8 cellular contexts compared by ENCODE assay signal in the genomic region with DNA sequence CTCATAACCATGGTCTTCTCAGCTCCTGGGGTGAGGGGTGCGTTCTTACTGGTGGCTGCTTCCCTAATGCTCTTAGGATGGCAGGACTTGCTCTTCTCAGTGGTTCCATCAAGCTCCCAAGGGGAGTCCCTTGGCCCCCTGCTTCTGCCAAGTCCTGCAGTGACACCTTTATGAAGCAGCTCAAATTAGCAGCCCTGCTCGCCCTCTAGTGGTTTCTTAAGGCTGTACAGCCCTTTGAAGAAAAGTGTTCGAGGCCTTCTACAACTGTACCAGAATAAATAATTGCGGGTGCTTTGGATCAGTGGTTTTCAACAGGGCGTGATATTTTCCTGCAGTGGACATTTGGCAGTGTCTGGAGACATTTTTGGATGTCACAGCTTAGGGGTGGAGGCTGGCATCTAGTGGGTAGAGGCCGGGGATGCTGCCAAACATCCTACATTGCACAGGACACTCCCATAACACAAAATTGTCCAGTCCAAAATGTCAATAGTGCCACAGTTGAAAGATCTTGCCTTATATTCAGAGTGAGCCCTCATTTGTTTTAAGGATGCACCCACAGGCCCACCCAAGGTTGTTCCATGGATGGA.
DNase-seq lines count a peak whose midpoint lies in the region; ATAC-seq, FAIRE-seq and TF ChIP-seq lines count a peak whose summit lies in the region.

No MANE protein-coding gene starts in this region.

- H3K9ac ChIP-seq in HUES6 (ENCODE audit: low read length): no peak overlapping the region

- H3K4me3 ChIP-seq in HUES6 (ENCODE audit: low read depth, low read length) (no peak overlapping the region), cardiac fibroblast (replicated peaks in 1 of 2; ENCODE audit: low read depth in 2 of 2, low read length in 2 of 2) (no peak overlapping the region), uterus (no peak overlapping the region)

- H3K27ac ChIP-seq in HUES6 (ENCODE audit: low read depth, low read length) (peak overlapping the region; percentile 63), uterus (no peak overlapping the region)

- H3K27me3 ChIP-seq in HUES6 (ENCODE audit: control insufficient read depth, insufficient read depth, low read length): no peaks in the 10 kb centered on the region
- H3K27me3 ChIP-seq in uterus: no peaks in the 10 kb centered on the region

- H3K9me3 ChIP-seq in HUES6 (ENCODE audit: control insufficient read depth, insufficient read depth, low read depth, low read length) (no peaks in the 10 kb centered on the region), uterus (no peaks in the 10 kb centered on the region)

- TF ChIP-seq POLR2A in uterus (IDR thresholded peaks at IDR 0.05) (no peak), H54 (IDR thresholded peaks at IDR 0.05; ENCODE audit: low read depth, low read length) (no peak)

- FAIRE-seq in H54 (lab: Jason Lieb, UNC): no peak

- peak; percentile 94 for ATAC-seq in GM18867 (IDR thresholded peaks at IDR 0.05; ENCODE audit: unreplicated experiment)

- peak; percentile 60 for TF ChIP-seq CTCF in cardiac fibroblast (IDR thresholded peaks at IDR 0.05; ENCODE audit: low read depth, low read length)
- TF ChIP-seq CTCF in uterus (IDR thresholded peaks at IDR 0.05): peak; percentile 40 to 53 (median 48)

- H3K4me1 ChIP-seq in HUES6 (ENCODE audit: control insufficient read depth, insufficient read depth, low read length) (peaks cover 30% of the 10 kb centered on the region), uterus (no peaks in the 10 kb centered on the region)

- DNase-seq in CD1c-positive myeloid dendritic cell (ENCODE audit: extremely low spot score): peak; percentile 33
- DNase-seq in T1000 (lab: John Stamatoyannopoulos, UW): peak; percentile 1
- peak; percentile 14 to 47 for DNase-seq in cardiac fibroblast (ENCODE audit: low read depth in 2 of 2)
- DNase-seq in mucosa of gallbladder (ENCODE audit: low spot score): peak; percentile 18
- DNase-seq in uterus: no peak
- no peak for DNase-seq in H54 (ENCODE audit: insufficient read length, low spot score)

- intact Hi-C loops in uterus (cut with DNase I; ENCODE audit: low total_unique reads): no loop called here

- no peaks in the 10 kb centered on the region for H3K36me3 ChIP-seq in HUES6 (ENCODE audit: control insufficient read depth, insufficient read depth, low read length)
- H3K36me3 ChIP-seq in uterus: no peaks in the 10 kb centered on the region

Comparison
In these comparisons a context has a peak if more than half of its experiments do, and no peak if none do; other contexts are left out.
1. DNase-seq: peak in CD1c-positive myeloid dendritic cell (single experiment), T1000 (single experiment), cardiac fibroblast (2 of 2) and mucosa of gallbladder (single experiment); none in uterus (0 of 2) and H54 (single experiment).